In genomic region chr2:231037202-231037730, GRCh38 we compare ENCODE assay signal across 1 cellular context.
TF ChIP-seq lines count a peak whose summit lies in the region.

C2orf72 (plus strand) TSS chr2:231037523; CDS start chr2:231037566, 43 bp downstream.

TF ChIP-seq in SK-N-SH, 30 proteins besides CTCF, POLR2A, EP300 and RAD21 (continued from another document):
- TF ChIP-seq FOSL2 (IDR thresholded peaks at IDR 0.05; ENCODE audit: borderline replicate concordance, low read depth) (no peak), CHD2 (IDR thresholded peaks at IDR 0.05; ENCODE audit: low read length, partially characterized antibody) (no peak)
TF ChIP-seq in SK-N-SH: peak in this region for 0.
